In genomic region chr3:186583820-186584219, GRCh38 we compare ENCODE assay signal across 24 cellular contexts. TPM values are rescaled to one million over a fixed set of nuclear protein-coding genes. Genes with fewer than 3 reads are reported as not detected.
DNase-seq lines count a peak whose midpoint lies in the region; ATAC-seq and TF ChIP-seq lines count a peak whose summit lies in the region.
"Had no signal": no experiment of that assay in that cellular context is flagged by ENCODE, and none has a peak within 500 bp of the region (broad histone marks: within the 10 kb centered on the region; RNA-seq: fewer than 3 reads in every experiment).

No MANE protein-coding gene starts in this region.

- intact Hi-C loops in ascending aorta (cut with DNase I): no loop called here

- no peaks in the 10 kb centered on the region for H3K9me3 Mint-ChIP-seq in activated T-cell treated with anti-CD3 and anti-CD28 coated beads, Interleukin-2, amount 50 U/mL, for 72 hours
- no peaks in the 10 kb centered on the region for H3K9me3 Mint-ChIP-seq in endothelial cell (ENCODE audit: unreplicated experiment)
- H3K9me3 Mint-ChIP-seq: activated CD4-positive, alpha-beta T cell treated with anti-CD3 and anti-CD28 coated beads, Interleukin-2, amount 10 ng/mL, durations not matched to agents 7 days and 5 days; activated T-helper 2 cell treated with anti-CD3 and anti-CD28 coated beads, Interferon-gamma antibody, Interleukin-2, Interleukin-4, amounts not matched to agents 10 μg/mL and 5 μg/mL and 100 μg/mL, durations not matched to agents 14 hours and 24 hours and 36 hours; H9; T-helper 2 cell treated with Interferon-gamma antibody and Interleukin-4, amounts not matched to agents 5 μg/mL and 100 μg/mL, for 36 hours had no signal

- 64% methylated on average over 5 of the region's 5 CpGs for WGBS in smooth muscle cell (ENCODE audit: low lambda C conversion rate)

- H3K4me1 ChIP-seq in smooth muscle cell (ENCODE audit: low read depth): no peaks in the 10 kb centered on the region
- H3K4me1 ChIP-seq in ascending aorta: no peaks in the 10 kb centered on the region
- H3K4me1 ChIP-seq: BLaER1, heart left ventricle, upper lobe of right lung had no signal

- H3F3A ChIP-seq in smooth muscle cell (ENCODE audit: low read depth): peaks cover 3% of the 10 kb centered on the region

- peak overlapping the region; percentile 5 for H3K27ac Mint-ChIP-seq in activated T-cell treated with anti-CD3 and anti-CD28 coated beads, Interleukin-2, amount 50 U/mL, for 72 hours
- peak overlapping the region; percentile 10 for H3K27ac Mint-ChIP-seq in endothelial cell (ENCODE audit: unreplicated experiment)
- H3K27ac Mint-ChIP-seq: activated CD4-positive, alpha-beta T cell treated with anti-CD3 and anti-CD28 coated beads, Interleukin-2, amount 10 ng/mL, durations not matched to agents 7 days and 5 days; activated T-helper 2 cell treated with anti-CD3 and anti-CD28 coated beads, Interferon-gamma antibody, Interleukin-2, Interleukin-4, amounts not matched to agents 10 μg/mL and 5 μg/mL and 100 μg/mL, durations not matched to agents 14 hours and 24 hours and 36 hours; H9; progenitor cell of endocrine pancreas; T-helper 2 cell treated with Interferon-gamma antibody and Interleukin-4, amounts not matched to agents 5 μg/mL and 100 μg/mL, for 36 hours had no signal

- TF ChIP-seq CTCF in endothelial cell (IDR thresholded peaks at IDR 0.05; ENCODE audit: unreplicated experiment) (no peak), smooth muscle cell (IDR thresholded peaks at IDR 0.05; ENCODE audit: borderline replicate concordance, insufficient read depth, poor library complexity, severe bottlenecking) (no peak), ascending aorta (IDR thresholded peaks at IDR 0.05) (no peak)

- H3K27ac ChIP-seq in smooth muscle cell (ENCODE audit: low read depth) (peak overlapping the region; percentile 11), ascending aorta (no peak overlapping the region)
- H3K27ac ChIP-seq: BLaER1, heart left ventricle, HL-60, upper lobe of right lung, WERI-Rb-1 had no signal

- H3K4me2 ChIP-seq in smooth muscle cell: no peak overlapping the region
- H3K4me2 ChIP-seq: BLaER1 had no signal

- no peaks in the 10 kb centered on the region for H3K27me3 Mint-ChIP-seq in activated T-cell treated with anti-CD3 and anti-CD28 coated beads, Interleukin-2, amount 50 U/mL, for 72 hours (ENCODE audit: low read depth)
- peaks cover 3% of the 10 kb centered on the region for H3K27me3 Mint-ChIP-seq in endothelial cell (ENCODE audit: unreplicated experiment)
- H3K27me3 Mint-ChIP-seq: activated CD4-positive, alpha-beta T cell treated with anti-CD3 and anti-CD28 coated beads, Interleukin-2, amount 10 ng/mL, durations not matched to agents 7 days and 5 days; progenitor cell of endocrine pancreas had no signal

- H4K20me1 ChIP-seq in smooth muscle cell (ENCODE audit: low read depth): peaks cover 8% of the 10 kb centered on the region
- H4K20me1 ChIP-seq: BLaER1 had no signal

- no peaks in the 10 kb centered on the region for H3K79me2 ChIP-seq in smooth muscle cell (ENCODE audit: low read depth)

- ATAC-seq in activated T-cell treated with anti-CD3 and anti-CD28 coated beads, Interleukin-2, amount 50 U/mL, for 72 hours (replicated peaks in 1 of 2): peak; percentile 75 to 76
- ATAC-seq: heart left ventricle, upper lobe of right lung had no signal

- DNase-seq in activated T-cell treated with anti-CD3 and anti-CD28 coated beads, Interleukin-2, amount 50 U/mL, for 72 hours: no peak
- DNase-seq in activated T-cell treated with anti-CD3 and anti-CD28 coated beads, Interleukin-2, amount 50 U/mL, for 48 hours: no peak
- peak; percentile 61 for DNase-seq in RKO (ENCODE audit: low spot score)
- DNase-seq in endothelial cell (ENCODE audit: low spot score): no peak
- no peak for DNase-seq in smooth muscle cell (lab: John Stamatoyannopoulos, UW; ENCODE audit: unreplicated experiment)
- DNase-seq in AML-193 (lab: John Stamatoyannopoulos, UW): no peak
- no peak for DNase-seq in ascending aorta (ENCODE audit: low spot score in 2 of 2)
- DNase-seq in NCI-H1417 (lab: John Stamatoyannopoulos, UW): no peak
- DNase-seq: activated CD4-positive, alpha-beta T cell treated with anti-CD3 and anti-CD28 coated beads, Interleukin-2, amount 10 ng/mL, durations not matched to agents 7 days and 5 days; DMS79 treated with DMSO at 0.1 percent for 48 hours; H9; heart left ventricle; mammary epithelial cell; NCI-H1092 treated with DMSO at 0.1 percent for 48 hours; NCI-H2029; NCI-H2227 treated with DMSO at 0.1 percent for 48 hours; upper lobe of right lung; WERI-Rb-1 had no signal

- H3K36me3 ChIP-seq in smooth muscle cell (ENCODE audit: low read depth): peaks cover 29% of the 10 kb centered on the region
- H3K36me3 ChIP-seq in ascending aorta: peaks cover 43 to 72% of the 10 kb centered on the region in 2 donors

- H3K27me3 ChIP-seq in smooth muscle cell (ENCODE audit: low read depth) (no peaks in the 10 kb centered on the region), ascending aorta (no peaks in the 10 kb centered on the region)
- H3K27me3 ChIP-seq: BLaER1, heart left ventricle, upper lobe of right lung had no signal

- H3K36me3 Mint-ChIP-seq in activated T-cell treated with anti-CD3 and anti-CD28 coated beads, Interleukin-2, amount 50 U/mL, for 72 hours (ENCODE audit: insufficient read depth in 2 of 2): peaks cover 1 to 17% of the 10 kb centered on the region in 2 donors
- H3K36me3 Mint-ChIP-seq in endothelial cell (ENCODE audit: low read depth, unreplicated experiment): peaks cover 11% of the 10 kb centered on the region

- H3K4me3 Mint-ChIP-seq in activated T-cell treated with anti-CD3 and anti-CD28 coated beads, Interleukin-2, amount 50 U/mL, for 72 hours: no peak overlapping the region
- no peak overlapping the region for H3K4me3 Mint-ChIP-seq in endothelial cell (ENCODE audit: unreplicated experiment)
- H3K4me3 Mint-ChIP-seq: activated CD4-positive, alpha-beta T cell treated with anti-CD3 and anti-CD28 coated beads, Interleukin-2, amount 10 ng/mL, durations not matched to agents 7 days and 5 days; H9; T-helper 2 cell treated with Interferon-gamma antibody and Interleukin-4, amounts not matched to agents 5 μg/mL and 100 μg/mL, for 36 hours had no signal

- no peaks in the 10 kb centered on the region for H3K9me3 ChIP-seq in smooth muscle cell (replicated peaks; ENCODE audit: low read depth)
- H3K9me3 ChIP-seq in ascending aorta: no peaks in the 10 kb centered on the region
- H3K9me3 ChIP-seq: BLaER1, heart left ventricle, upper lobe of right lung had no signal

- peaks cover 16% of the 10 kb centered on the region for H3K4me1 Mint-ChIP-seq in activated T-cell treated with anti-CD3 and anti-CD28 coated beads, Interleukin-2, amount 50 U/mL, for 72 hours (ENCODE audit: low read depth)
- peaks cover 25% of the 10 kb centered on the region for H3K4me1 Mint-ChIP-seq in endothelial cell (ENCODE audit: unreplicated experiment)
- H3K4me1 Mint-ChIP-seq: H9 had no signal

- no peak overlapping the region for H2AFZ ChIP-seq in smooth muscle cell (ENCODE audit: low read depth)

- no peak overlapping the region for H3K9ac ChIP-seq in smooth muscle cell (ENCODE audit: low read depth)
- H3K9ac ChIP-seq: BLaER1 had no signal

- H3K4me3 ChIP-seq in smooth muscle cell (no peak overlapping the region), ascending aorta (no peak overlapping the region)
- H3K4me3 ChIP-seq: BLaER1, heart left ventricle, upper lobe of right lung had no signal

RNA-seq across cellular contexts. Expression of gene DNAJB11, which starts 13.3 kb away (rescaled TPM):
- total RNA-seq in activated T-cell treated with anti-CD3 and anti-CD28 coated beads, Interleukin-2, amount 50 U/mL, for 72 hours: 10 to 100 TPM; 29.7 to 34.2 TPM
- total RNA-seq in endothelial cell (ENCODE audit: unreplicated experiment) (71.2 TPM), smooth muscle cell (103 and 115 TPM in 2 replicates), ascending aorta (31.3 TPM)
- 136 and 138 TPM in 2 replicates for polyA plus RNA-seq in smooth muscle cell

RNA-seq across cellular contexts. Expression of gene TBCCD1, which starts 16.7 kb away (rescaled TPM):
- total RNA-seq in activated T-cell treated with anti-CD3 and anti-CD28 coated beads, Interleukin-2, amount 50 U/mL, for 72 hours: 10 to 100 TPM; 13.6 to 16.2 TPM
- total RNA-seq in endothelial cell (ENCODE audit: unreplicated experiment): 19.5 TPM
- total RNA-seq in smooth muscle cell: 12.2 and 15.2 TPM in 2 replicates
- polyA plus RNA-seq in smooth muscle cell: 15.5 and 19.5 TPM in 2 replicates
- 6.4 TPM for total RNA-seq in ascending aorta

RNA-seq across cellular contexts. Expression of gene AHSG, which starts 29.0 kb away (rescaled TPM):
- under 1 TPM in 1 of 2 donors, not detected in 1; 0.14 TPM for total RNA-seq in activated T-cell treated with anti-CD3 and anti-CD28 coated beads, Interleukin-2, amount 50 U/mL, for 72 hours
- total RNA-seq in endothelial cell (ENCODE audit: unreplicated experiment) (not detected), smooth muscle cell (0.18 TPM in 1 of 2 replicates, not detected in the other), ascending aorta (0.53 TPM)
- 0.16 and 0.26 TPM in 2 replicates for polyA plus RNA-seq in smooth muscle cell
- total RNA-seq: activated CD4-positive, alpha-beta T cell treated with anti-CD3 and anti-CD28 coated beads, Interleukin-2, amount 10 ng/mL, durations not matched to agents 7 days and 5 days; activated T-helper 2 cell treated with anti-CD3 and anti-CD28 coated beads, Interferon-gamma antibody, Interleukin-2, Interleukin-4, amounts not matched to agents 10 μg/mL and 5 μg/mL and 100 μg/mL, durations not matched to agents 14 hours and 24 hours and 36 hours; H9; heart left ventricle; subcutaneous adipose tissue; upper lobe of right lung had no signal

RNA-seq across cellular contexts. Expression of gene CRYGS, which starts 39.6 kb away (rescaled TPM):
- 1 to 10 TPM; 7.0 to 7.1 TPM for total RNA-seq in activated T-cell treated with anti-CD3 and anti-CD28 coated beads, Interleukin-2, amount 50 U/mL, for 72 hours
- total RNA-seq in endothelial cell (ENCODE audit: unreplicated experiment) (5.8 TPM), smooth muscle cell (5.5 and 9.2 TPM in 2 replicates), ascending aorta (not detected)
- 6.6 and 13.5 TPM in 2 replicates for polyA plus RNA-seq in smooth muscle cell

RNA-seq across cellular contexts. Expression of gene FETUB, which starts 56.4 kb away (rescaled TPM):
- total RNA-seq in activated T-cell treated with anti-CD3 and anti-CD28 coated beads, Interleukin-2, amount 50 U/mL, for 72 hours: not detected
- total RNA-seq in endothelial cell (ENCODE audit: unreplicated experiment) (not detected), smooth muscle cell (1.9 TPM in 1 of 2 replicates, not detected in the other), ascending aorta (not detected)
- not detected in 2 replicates for polyA plus RNA-seq in smooth muscle cell
- total RNA-seq: activated CD4-positive, alpha-beta T cell treated with anti-CD3 and anti-CD28 coated beads, Interleukin-2, amount 10 ng/mL, durations not matched to agents 7 days and 5 days; activated T-helper 2 cell treated with anti-CD3 and anti-CD28 coated beads, Interferon-gamma antibody, Interleukin-2, Interleukin-4, amounts not matched to agents 10 μg/mL and 5 μg/mL and 100 μg/mL, durations not matched to agents 14 hours and 24 hours and 36 hours; H9; mammary epithelial cell; progenitor cell of endocrine pancreas; subcutaneous adipose tissue; upper lobe of right lung had no signal
- polyA plus RNA-seq: heart left ventricle had no signal
